ENCODE assay signal across 21 cellular contexts in the genomic region with DNA sequence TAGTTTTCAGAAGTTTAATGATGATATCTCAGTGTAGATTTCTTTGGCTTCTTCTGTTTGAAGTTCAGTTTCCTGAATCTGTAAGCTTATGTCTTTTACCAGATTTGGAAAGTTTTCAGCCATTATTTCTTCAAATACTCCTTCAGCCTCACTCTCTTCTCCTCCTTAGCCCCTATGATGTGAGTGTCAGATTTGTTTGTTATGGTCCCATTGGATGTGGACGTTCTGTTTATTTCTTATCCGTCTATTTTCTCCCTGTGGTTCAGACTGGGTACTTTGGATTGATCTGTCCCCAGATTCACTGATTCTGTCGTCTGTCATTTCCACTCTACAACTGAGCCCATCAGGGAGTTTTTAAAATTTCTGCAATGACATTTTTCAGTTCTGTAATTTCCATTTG.
"Had no signal": no experiment of that assay in that cellular context is flagged by ENCODE, and none has a peak within 500 bp of the region (broad histone marks: within the 10 kb centered on the region; RNA-seq: fewer than 3 reads in every experiment).

No MANE protein-coding gene starts in this region.

- H3K4me2 ChIP-seq: neural progenitor cell had no signal

- H3K27ac ChIP-seq: coronary artery, lower lobe of right lung, neural progenitor cell, ovary, psoas muscle, sigmoid colon, skin epidermis, suprapubic skin, transverse colon, upper lobe of right lung, uterus had no signal

- H3K9me3 Mint-ChIP-seq: effector memory CD8-positive, alpha-beta T cell; natural killer cell treated with Interleukin-12 subunit alpha and Interleukin-12 subunit beta and Interleukin-15 and Interleukin-18, amount 100 ng/mL, for 72 hours; neural progenitor cell; stimulated activated naive CD8-positive, alpha-beta T cell treated with anti-CD3 and anti-CD28 coated beads, Interleukin-15, amount 100 ng/mL, for 72 hours had no signal

- DNase-seq: effector memory CD8-positive, alpha-beta T cell; left ventricle myocardium superior; lower lobe of right lung; ovary; posterior cingulate gyrus; psoas muscle; right cardiac atrium; sigmoid colon; stimulated activated CD4-positive, alpha-beta T cell treated with anti-CD3 and anti-CD28 coated beads, Interleukin-15, amount 100 ng/mL, for 24 hours; stimulated activated CD4-positive, alpha-beta T cell treated with anti-CD3 and anti-CD28 coated beads, Interleukin-4, amount 100 ng/mL, for 1 hour; stimulated activated CD8-positive, alpha-beta memory T cell treated with anti-CD3 and anti-CD28 coated beads, Interleukin-4, amount 100 ng/mL, for 48 hours; stimulated activated naive CD4-positive, alpha-beta T cell; stimulated activated naive CD8-positive, alpha-beta T cell treated with anti-CD3 and anti-CD28 coated beads, Interleukin-15, amount 100 ng/mL, for 72 hours; transverse colon; upper lobe of right lung; uterus had no signal

- H3K9ac ChIP-seq: neural progenitor cell had no signal

- ATAC-seq: effector memory CD8-positive, alpha-beta T cell; left ventricle myocardium superior; lower lobe of right lung; natural killer cell treated with Interleukin-12 subunit alpha and Interleukin-12 subunit beta and Interleukin-15 and Interleukin-18, amount 100 ng/mL, for 72 hours; psoas muscle; right cardiac atrium; stimulated activated naive CD8-positive, alpha-beta T cell treated with anti-CD3 and anti-CD28 coated beads, Interleukin-15, amount 100 ng/mL, for 72 hours; upper lobe of right lung had no signal

- H2AFZ ChIP-seq: neural progenitor cell had no signal

- H3K9me3 ChIP-seq: lower lobe of right lung, ovary, psoas muscle, sigmoid colon, suprapubic skin, transverse colon, upper lobe of right lung, uterus had no signal

- H3K36me3 ChIP-seq: lower lobe of right lung, neural progenitor cell, ovary, sigmoid colon, suprapubic skin, transverse colon, upper lobe of right lung, uterus had no signal

- H3K36me3 Mint-ChIP-seq: natural killer cell treated with Interleukin-12 subunit alpha and Interleukin-12 subunit beta and Interleukin-15 and Interleukin-18, amount 100 ng/mL, for 72 hours; neural progenitor cell had no signal

- H3K4me3 Mint-ChIP-seq: effector memory CD8-positive, alpha-beta T cell; natural killer cell treated with Interleukin-12 subunit alpha and Interleukin-12 subunit beta and Interleukin-15 and Interleukin-18, amount 100 ng/mL, for 72 hours; neural progenitor cell; stimulated activated naive CD8-positive, alpha-beta T cell treated with anti-CD3 and anti-CD28 coated beads, Interleukin-15, amount 100 ng/mL, for 72 hours had no signal

- H3K27me3 ChIP-seq: ovary, upper lobe of right lung, uterus had no signal

- H3K27ac Mint-ChIP-seq: effector memory CD8-positive, alpha-beta T cell; natural killer cell treated with Interleukin-12 subunit alpha and Interleukin-12 subunit beta and Interleukin-15 and Interleukin-18, amount 100 ng/mL, for 72 hours; neural progenitor cell; stimulated activated naive CD8-positive, alpha-beta T cell treated with anti-CD3 and anti-CD28 coated beads, Interleukin-15, amount 100 ng/mL, for 72 hours had no signal

- H3K4me3 ChIP-seq: coronary artery, lower lobe of right lung, neural progenitor cell, ovary, psoas muscle, sigmoid colon, skin epidermis, suprapubic skin, transverse colon, upper lobe of right lung, uterus had no signal
